ENCODE assay signal across 22 cellular contexts in genomic region chr7:111364413-111364812, GRCh38.
DNase-seq lines count a peak whose midpoint lies in the region; ATAC-seq, FAIRE-seq and TF ChIP-seq lines count a peak whose summit lies in the region.
"Had no signal": no experiment of that assay in that cellular context is flagged by ENCODE, and none has a peak within 500 bp of the region (broad histone marks: within the 10 kb centered on the region; RNA-seq: fewer than 3 reads in every experiment).

No MANE protein-coding gene starts in this region.

- H3K27ac Mint-ChIP-seq in astrocyte (ENCODE audit: unreplicated experiment), result peak overlapping the region; percentile 12
- H3K27ac Mint-ChIP-seq: activated naive CD8-positive, alpha-beta T cell; activated T-cell treated with anti-CD3 and anti-CD28 coated beads, Interleukin-2, amount 50 U/mL, for 24 hours; CD8-positive, alpha-beta memory T cell; endodermal cell had no signal

- H3K9me3 Mint-ChIP-seq in astrocyte (ENCODE audit: unreplicated experiment), result no peaks in the 10 kb centered on the region
- H3K9me3 Mint-ChIP-seq: activated T-cell treated with anti-CD3 and anti-CD28 coated beads, Interleukin-2, amount 50 U/mL, for 24 hours; CD8-positive, alpha-beta memory T cell; central memory CD8-positive, alpha-beta T cell; endodermal cell; IgD-negative memory B cell had no signal

- no peak for ATAC-seq in GM18498 (IDR thresholded peaks at IDR 0.05; ENCODE audit: unreplicated experiment)
- ATAC-seq: GM12878 had no signal

- no peaks in the 10 kb centered on the region for H3K27me3 Mint-ChIP-seq in astrocyte (ENCODE audit: low read depth, unreplicated experiment)
- H3K27me3 Mint-ChIP-seq: activated naive CD8-positive, alpha-beta T cell; activated T-cell treated with anti-CD3 and anti-CD28 coated beads, Interleukin-2, amount 50 U/mL, for 24 hours; CD8-positive, alpha-beta memory T cell; central memory CD8-positive, alpha-beta T cell; IgD-negative memory B cell had no signal

- H3K36me3 ChIP-seq in astrocyte (ENCODE audit: insufficient read depth, low read length), result no peaks in the 10 kb centered on the region
- H3K36me3 ChIP-seq: tibial nerve had no signal

- no peak for FAIRE-seq in astrocyte (lab: Jason Lieb, UNC)
- FAIRE-seq: GM12878, small intestine had no signal

- TF ChIP-seq CTCF in AG04450 (IDR thresholded peaks at IDR 0.05; ENCODE audit: low read depth, low read length) (no peak), astrocyte (IDR thresholded peaks at IDR 0.05; ENCODE audit: insufficient read depth, low read depth, low read length) (no peak), fibroblast of villous mesenchyme (IDR thresholded peaks at IDR 0.05; ENCODE audit: insufficient read depth, low read depth, low read length) (no peak)

- no peaks in the 10 kb centered on the region for H3K27me3 ChIP-seq in AG04450 (ENCODE audit: control insufficient read depth, insufficient read depth, low read length)
- no peaks in the 10 kb centered on the region for H3K27me3 ChIP-seq in astrocyte (ENCODE audit: insufficient read depth, low read length)
- H3K27me3 ChIP-seq: tibial nerve had no signal

- H3K27ac ChIP-seq in AG04450 (ENCODE audit: low read depth, low read length) (no peak overlapping the region), astrocyte (ENCODE audit: low read depth, low read length) (no peak overlapping the region)
- H3K27ac ChIP-seq: tibial nerve had no signal

- H3K79me2 ChIP-seq in astrocyte (ENCODE audit: insufficient read depth, low read length), result no peaks in the 10 kb centered on the region

- H4K20me1 ChIP-seq in astrocyte (ENCODE audit: insufficient read depth, low read length), result no peaks in the 10 kb centered on the region

- no peaks in the 10 kb centered on the region for H3K36me3 Mint-ChIP-seq in astrocyte (ENCODE audit: low read depth, unreplicated experiment)

- H3K4me3 ChIP-seq in AG04450 (ENCODE audit: low read depth, low read length) (no peak overlapping the region), astrocyte (ENCODE audit: insufficient read depth, low read depth, low read length) (no peak overlapping the region), fibroblast of villous mesenchyme (ENCODE audit: low read depth, low read length) (no peak overlapping the region)
- H3K4me3 ChIP-seq: GM12878, tibial nerve had no signal

- H3K4me2 ChIP-seq in astrocyte (ENCODE audit: low read length), result no peak overlapping the region

- CTCF ChIA-PET in AG04450 (lab: Charles Lee), result interaction anchor here (0.9 kb wide), 1 partner anchor 39 kb away, joined by 3 read pairs; no protein-coding TSS in a partner anchor

- POLR2A ChIA-PET in AG04450 (lab: Yijun Ruan, JAX), result interaction anchor here (0.7 kb wide), 1 partner anchor 25 kb away, joined by 3 read pairs; no protein-coding TSS in a partner anchor

- H2AFZ ChIP-seq in astrocyte (ENCODE audit: low read depth, low read length), result no peak overlapping the region

- H3K4me1 Mint-ChIP-seq in astrocyte (ENCODE audit: low read depth, unreplicated experiment), result peaks cover 30% of the 10 kb centered on the region
- H3K4me1 Mint-ChIP-seq: CD8-positive, alpha-beta memory T cell; central memory CD8-positive, alpha-beta T cell; endodermal cell had no signal

- peaks cover 8% of the 10 kb centered on the region for H3K4me1 ChIP-seq in astrocyte (ENCODE audit: insufficient read depth, low read length)
- H3K4me1 ChIP-seq: tibial nerve had no signal

- H3K4me3 Mint-ChIP-seq in astrocyte (ENCODE audit: unreplicated experiment), result no peak overlapping the region
- H3K4me3 Mint-ChIP-seq: activated naive CD8-positive, alpha-beta T cell; activated T-cell treated with anti-CD3 and anti-CD28 coated beads, Interleukin-2, amount 50 U/mL, for 24 hours; CD8-positive, alpha-beta memory T cell; central memory CD8-positive, alpha-beta T cell; endodermal cell; IgD-negative memory B cell had no signal

- H3K9ac ChIP-seq in astrocyte (ENCODE audit: low read length), result no peak overlapping the region

- TF ChIP-seq POLR2A in erythroblast (IDR thresholded peaks at IDR 0.05; ENCODE audit: low read length), result no peak

- no peaks in the 10 kb centered on the region for H3K9me3 ChIP-seq in AG04450 (ENCODE audit: control insufficient read depth, insufficient read depth, low read length)
- no peaks in the 10 kb centered on the region for H3K9me3 ChIP-seq in astrocyte (ENCODE audit: insufficient read depth, low read depth, low read length)
- H3K9me3 ChIP-seq: tibial nerve had no signal

- DNase-seq in AG04450 (ENCODE audit: low read depth, low spot score), result peak; percentile 42
- DNase-seq in LoVo (ENCODE audit: low spot score), result peak; percentile 1
- DNase-seq in astrocyte (ENCODE audit: low read depth), result peak; percentile 11
- peak; percentile 49 for DNase-seq in fibroblast of villous mesenchyme (ENCODE audit: low read depth)
- no peak for DNase-seq in activated CD4-positive, CD25-positive, alpha-beta regulatory T cell treated with anti-CD3 and anti-CD28 coated beads, Interleukin-2, amount 50 U/mL, for 72 hours
- no peak for DNase-seq in erythroblast (lab: John Stamatoyannopoulos, UW)
- DNase-seq in DMS 273 treated with DMSO at 0.1 percent for 48 hours (lab: John Stamatoyannopoulos, UW), result no peak
- DNase-seq: activated CD4-positive, alpha-beta T cell treated with anti-CD3 and anti-CD28 coated beads, Interleukin-2, amount 50 U/mL, for 48 hours; activated T-cell treated with anti-CD3 and anti-CD28 coated beads, Interleukin-2, amount 50 U/mL, for 24 hours; CD8-positive, alpha-beta memory T cell; endodermal cell; islet precursor cell; NCI-H1092 treated with DMSO at 0.1 percent for 48 hours; NK-92 treated with Interleukin-12 subunit alpha and Interleukin-12 subunit beta, amount 100 ng/mL, for 24 hours; SIG-M5; small intestine had no signal

Comparison
In these comparisons a context has a peak if more than half of its experiments do, and no peak if none do; other contexts are left out.
1. DNase-seq: peak in AG04450 (single experiment), LoVo (single experiment), astrocyte (single experiment) and fibroblast of villous mesenchyme (single experiment); none in activated CD4-positive, CD25-positive, alpha-beta regulatory T cell treated with anti-CD3 and anti-CD28 coated beads, Interleukin-2, amount 50 U/mL, for 72 hours (single experiment), erythroblast (0 of 2) and DMS 273 treated with DMSO at 0.1 percent for 48 hours (single experiment).